In genomic region chr1:36134805-36135339, GRCh38 we compare ENCODE assay signal across 9 cellular contexts. TPM values are rescaled to one million over a fixed set of nuclear protein-coding genes. Genes with fewer than 3 reads are reported as not detected.
DNase-seq lines count a peak whose midpoint lies in the region; ATAC-seq, FAIRE-seq and TF ChIP-seq lines count a peak whose summit lies in the region.
"Had no signal": no experiment of that assay in that cellular context is flagged by ENCODE, and none has a peak within 500 bp of the region (broad histone marks: within the 10 kb centered on the region; RNA-seq: fewer than 3 reads in every experiment).

No MANE protein-coding gene starts in this region.

- peaks cover 21% of the 10 kb centered on the region for H3K36me3 ChIP-seq in osteoblast (ENCODE audit: insufficient read depth, low read length)

- H3K27me3 ChIP-seq in osteoblast (ENCODE audit: insufficient read depth, low read length) = no peaks in the 10 kb centered on the region

- TF ChIP-seq CTCF in NB4 (IDR thresholded peaks at IDR 0.05; ENCODE audit: low read depth, low read length) (peak; percentile 78), osteoblast (IDR thresholded peaks at IDR 0.05; ENCODE audit: extremely low read depth, low read depth, low read length) (peak; percentile 85)

- ATAC-seq in HG03196 (IDR thresholded peaks at IDR 0.05; ENCODE audit: unreplicated experiment) = no peak
- no peak for ATAC-seq in HG03095 (IDR thresholded peaks at IDR 0.05; ENCODE audit: unreplicated experiment)

- FAIRE-seq in frontal cortex (lab: Jason Lieb, UNC) = no peak
- FAIRE-seq: endometrium had no signal

- TF ChIP-seq POLR2A in NB4 (IDR thresholded peaks at IDR 0.05; ENCODE audit: extremely low read depth, insufficient read length) = no peak

- no peak overlapping the region for H3K4me2 ChIP-seq in osteoblast (ENCODE audit: insufficient read depth, low read length)

- peak overlapping the region; percentile 89 for H3K27ac ChIP-seq in osteoblast (ENCODE audit: low read depth, low read length)

- peaks cover 50% of the 10 kb centered on the region for H3K4me1 ChIP-seq in osteoblast (ENCODE audit: insufficient read depth, low read length)

- H3K79me2 ChIP-seq in osteoblast (ENCODE audit: insufficient read depth, low read length) = peaks cover 26% of the 10 kb centered on the region

- H3K9me3 ChIP-seq in osteoblast (ENCODE audit: low read depth, low read length) = no peaks in the 10 kb centered on the region

- H4K20me1 ChIP-seq in osteoblast (ENCODE audit: insufficient read depth, low read length) = peaks cover under 1% of the 10 kb centered on the region

- no peak overlapping the region for H3K4me3 ChIP-seq in NB4 (ENCODE audit: low read depth, low read length)
- no peak overlapping the region for H3K4me3 ChIP-seq in osteoblast (ENCODE audit: insufficient read depth, low read length)

- no peak overlapping the region for H2AFZ ChIP-seq in osteoblast (ENCODE audit: low read length)

- DNase-seq in SKM-1 (lab: John Stamatoyannopoulos, UW; ENCODE audit: unreplicated experiment) (peak; percentile 27), SKM-1 treated with dmso at 0.1 percent for 144 hours (lab: John Stamatoyannopoulos, UW; ENCODE audit: unreplicated experiment) (no peak), NB4 (ENCODE audit: low read depth) (peak; percentile 59), frontal cortex (ENCODE audit: low spot score in 2 of 2) (peak; percentile 57 to 66), osteoblast (ENCODE audit: insufficient read length, low spot score, missing footprints) (peak; percentile 91)
- DNase-seq in activated CD8-positive, alpha-beta memory T cell treated with anti-CD3 and anti-CD28 coated beads, Interleukin-2, amount 50 U/mL, for 48 hours = peak; percentile 73

RNA-seq across cellular contexts. Expression of gene COL8A2, which starts 9.8 kb away (rescaled TPM):
- total RNA-seq in frontal cortex (0.82 TPM), osteoblast (12.7 and 15.2 TPM in 2 replicates)

RNA-seq across cellular contexts. Expression of gene TRAPPC3, which starts 14.4 kb away (rescaled TPM):
- total RNA-seq in frontal cortex (43.6 TPM), osteoblast (93.4 and 111 TPM in 2 replicates)

RNA-seq across cellular contexts. Expression of gene MAP7D1, which starts 21.1 kb away (rescaled TPM):
- total RNA-seq in frontal cortex = 70.1 TPM
- total RNA-seq in osteoblast = 106 and 132 TPM in 2 replicates

RNA-seq across cellular contexts. Expression of gene ADPRS, which starts 46.2 kb away (rescaled TPM):
- total RNA-seq in frontal cortex (20.4 TPM), osteoblast (20.6 and 24.2 TPM in 2 replicates)

RNA-seq across cellular contexts. Expression of gene TEKT2, which starts 51.0 kb away (rescaled TPM):
- total RNA-seq in frontal cortex (10.6 TPM), osteoblast (0.29 TPM in 1 of 2 replicates, not detected in the other)
